Comparison of ENCODE assay signal across 9 cellular contexts in the genomic region with DNA sequence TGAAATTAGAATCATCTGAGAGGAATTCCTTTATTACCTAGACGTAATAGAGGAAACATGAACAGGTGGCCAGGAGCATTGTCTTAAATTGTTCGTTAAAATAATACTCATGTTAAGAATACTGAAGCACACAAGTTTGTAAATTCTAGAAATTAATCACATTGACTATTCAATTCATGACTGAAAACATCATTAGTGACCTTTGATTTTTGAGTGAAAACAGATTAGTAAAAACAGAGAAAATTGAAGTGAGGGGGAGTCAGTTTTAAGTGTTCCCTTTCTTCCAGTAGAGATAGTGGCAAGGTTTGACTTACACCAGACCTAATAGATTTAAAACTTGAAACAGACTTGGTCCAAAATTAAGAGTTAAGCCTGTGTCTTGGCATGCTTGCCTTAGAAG. TPM values are rescaled to one million over a fixed set of nuclear protein-coding genes. Genes with fewer than 3 reads are reported as not detected.
DNase-seq lines count a peak whose midpoint lies in the region; ATAC-seq and TF ChIP-seq lines count a peak whose summit lies in the region.
"Had no signal": no experiment of that assay in that cellular context is flagged by ENCODE, and none has a peak within 500 bp of the region (broad histone marks: within the 10 kb centered on the region; RNA-seq: fewer than 3 reads in every experiment).

No MANE protein-coding gene starts in this region.

- no peak overlapping the region for H3K27ac ChIP-seq in AG04450 (ENCODE audit: low read depth, low read length)
- H3K27ac ChIP-seq in KMS-11: peak overlapping the region; percentile 96

- H3K36me3 ChIP-seq in KMS-11 (ENCODE audit: insufficient read depth): no peaks in the 10 kb centered on the region; the same call in 1 of the 2 replicates

- H3K27me3 ChIP-seq in AG04450 (ENCODE audit: control insufficient read depth, insufficient read depth, low read length): no peaks in the 10 kb centered on the region
- H3K27me3 ChIP-seq in KMS-11 (ENCODE audit: insufficient read depth, low read depth): no peaks in the 10 kb centered on the region

- H3K4me2 ChIP-seq in KMS-11: peak overlapping the region; percentile 92

- ATAC-seq in naive B cell (ENCODE audit: low read depth in 2 of 2) (no peak), HG02678 (IDR thresholded peaks at IDR 0.05; ENCODE audit: unreplicated experiment) (no peak), HG02852 (IDR thresholded peaks at IDR 0.05; ENCODE audit: unreplicated experiment) (no peak)

- H3K4me1 Mint-ChIP-seq in naive B cell: peaks cover 40 to 61% (median 51%) of the 10 kb centered on the region in 3 donors

- CTCF ChIA-PET in AG04450 (lab: Charles Lee): interaction anchor here (0.7 to 5.5 kb wide), 5 partner anchors 10 to 49 kb away, joined by 3 to 60 read pairs (median 4); no protein-coding TSS in a partner anchor

- TF ChIP-seq CTCF in AG04450 (IDR thresholded peaks at IDR 0.05; ENCODE audit: low read depth, low read length) (no peak), KMS-11 (conservative IDR thresholded peaks at IDR 0.05; ENCODE audit: low read depth, low read length) (no peak)

- H3K4me1 ChIP-seq in KMS-11 (ENCODE audit: low read depth, poor library complexity, severe bottlenecking): peaks cover 62% of the 10 kb centered on the region

- H3K36me3 Mint-ChIP-seq in naive B cell: peaks cover 0 to 4% of the 10 kb centered on the region in 2 donors

- peak overlapping the region; percentile 97 for H3K9ac ChIP-seq in KMS-11

- H4K20me1 ChIP-seq in KMS-11 (ENCODE audit: insufficient read depth): 0 out of 2 replicates have a peak, but pooled peaks cover 5% of the 10 kb centered on the region

- H3K4me3 ChIP-seq in AG04450 (ENCODE audit: low read depth, low read length): peak overlapping the region; percentile 85
- H3K4me3 ChIP-seq in KMS-11 (IDR thresholded peaks at IDR 0.05; ENCODE audit: insufficient read depth, low read depth, low read length): no peak overlapping the region

- peak overlapping the region; percentile 86 to 100 (median 98) for H3K4me3 Mint-ChIP-seq in naive B cell

- POLR2A ChIA-PET in AG04450 (lab: Yijun Ruan, JAX): no interaction called here

- H3K9me3 ChIP-seq in AG04450 (ENCODE audit: control insufficient read depth, insufficient read depth, low read length): no peaks in the 10 kb centered on the region
- H3K9me3 ChIP-seq: mucosa of descending colon had no signal

- peaks cover 62% of the 10 kb centered on the region for H3K79me2 ChIP-seq in KMS-11 (ENCODE audit: insufficient read depth, low read depth)

- H3K9me3 Mint-ChIP-seq in naive B cell: no peaks in the 10 kb centered on the region

- no peaks in the 10 kb centered on the region for H3K27me3 Mint-ChIP-seq in naive B cell

- H2AFZ ChIP-seq in KMS-11 (ENCODE audit: low read depth): no peak overlapping the region

- DNase-seq in AG04450 (ENCODE audit: low read depth, low spot score) (no peak), cerebellar cortex (ENCODE audit: low spot score) (peak; percentile 14), naive B cell (no peak), SKM-1 (lab: John Stamatoyannopoulos, UW; ENCODE audit: unreplicated experiment) (no peak), DMS114 treated with DMSO at 0.1 percent for 48 hours (lab: John Stamatoyannopoulos, UW; ENCODE audit: unreplicated experiment) (no peak)

- peak overlapping the region; percentile 97 to 100 (median 98) for H3K27ac Mint-ChIP-seq in naive B cell

RNA-seq across cellular contexts. Expression of a gene that starts 1.4 kb away (rescaled TPM):
- polyA plus RNA-seq in AG04450 (2011; rRNA removed) (38.8 and 47.9 TPM in 2 replicates), naive B cell (ENCODE audit: low read depth in 6 of 6) (10 to 100 TPM in 1 of 6 donors, 1 to 10 TPM in 5; 5.4 to 12.4 (median 8.1) TPM)
- polyA minus RNA-seq in AG04450 (2011; rRNA and poly(A)+ RNA removed): 29.7 and 40.1 TPM in 2 replicates

RNA-seq across cellular contexts. Expression of a gene that starts 4.7 kb away (rescaled TPM):
- polyA plus RNA-seq in AG04450 (2011; rRNA removed) (11.5 and 12.3 TPM in 2 replicates), naive B cell (ENCODE audit: low read depth in 6 of 6) (100 to 1,000 TPM in 2 of 6 donors, 10 to 100 TPM in 4; 63.3 to 120 (median 85.8) TPM)
- 9.5 and 12.3 TPM in 2 replicates for polyA minus RNA-seq in AG04450 (2011; rRNA and poly(A)+ RNA removed)

RNA-seq across cellular contexts. Expression of a gene that starts 42.2 kb away (rescaled TPM):
- polyA plus RNA-seq in AG04450 (2011; rRNA removed) (0.55 and 1.1 TPM in 2 replicates), naive B cell (ENCODE audit: low read depth in 6 of 6) (under 1 TPM in 3 of 6 donors, not detected in 3; 0.15 to 0.35 (median 0.28) TPM)
- polyA minus RNA-seq in AG04450 (2011; rRNA and poly(A)+ RNA removed): 2.6 and 5.2 TPM in 2 replicates
